14 cellular contexts compared by ENCODE assay signal in the genomic region with DNA sequence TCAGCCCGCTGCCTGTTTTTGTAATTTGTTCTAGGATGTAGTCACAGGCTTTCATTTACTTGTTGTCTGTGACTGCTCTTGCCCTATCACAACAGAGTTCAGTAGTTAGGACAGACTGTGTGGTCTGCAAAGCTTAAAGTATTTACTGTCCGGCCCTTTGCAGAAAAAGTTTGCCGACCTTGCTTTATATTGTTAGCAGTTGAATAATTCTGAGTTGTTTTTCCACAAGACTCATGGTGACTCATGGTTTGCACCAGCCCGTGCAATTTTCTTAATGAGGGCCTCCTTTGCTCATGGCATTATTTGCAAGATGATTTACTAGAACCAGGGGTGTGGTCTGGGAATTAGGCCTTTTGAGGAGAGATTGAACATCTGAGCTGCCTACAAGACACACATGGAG.
DNase-seq lines count a peak whose midpoint lies in the region; TF ChIP-seq lines count a peak whose summit lies in the region.
"Had no signal": no experiment of that assay in that cellular context is flagged by ENCODE, and none has a peak within 500 bp of the region (broad histone marks: within the 10 kb centered on the region; RNA-seq: fewer than 3 reads in every experiment).

No MANE protein-coding gene starts in this region.

- H3K79me2 ChIP-seq in smooth muscle cell (ENCODE audit: low read depth) = no peaks in the 10 kb centered on the region

- H3K27me3 ChIP-seq in smooth muscle cell (ENCODE audit: low read depth) (no peaks in the 10 kb centered on the region), testis (no peaks in the 10 kb centered on the region)
- H3K27me3 ChIP-seq: sigmoid colon had no signal

- no peak overlapping the region for H3K9ac ChIP-seq in smooth muscle cell (ENCODE audit: low read depth)

- intact Hi-C loops in testis (cut with DNase I; ENCODE audit: low total_unique reads) = no loop called here

- H3K9me3 ChIP-seq in smooth muscle cell (replicated peaks; ENCODE audit: low read depth) (no peaks in the 10 kb centered on the region), testis (no peaks in the 10 kb centered on the region)
- H3K9me3 ChIP-seq: sigmoid colon had no signal

- H3K4me2 ChIP-seq in smooth muscle cell = peak overlapping the region; percentile 56
- H3K4me2 ChIP-seq: GM23338 had no signal

- DNase-seq in NCI-H1417 (lab: John Stamatoyannopoulos, UW) = peak in 2 of 3 experiments; percentile 15 to 44
- no peak for DNase-seq in NCI-H1417 treated with DMSO at 0.1 percent for 48 hours (lab: John Stamatoyannopoulos, UW)
- peak; percentile 87 for DNase-seq in RPMI7951 (ENCODE audit: low read depth)
- peak; percentile 81 for DNase-seq in epithelial cell of proximal tubule (ENCODE audit: low read depth)
- DNase-seq in smooth muscle cell (lab: John Stamatoyannopoulos, UW; ENCODE audit: unreplicated experiment) = no peak
- no peak for DNase-seq in activated T-cell treated with anti-CD3 and anti-CD28 coated beads, Interleukin-2, amount 50 U/mL, for 1 hour
- no peak for DNase-seq in testis
- DNase-seq in NCI-H345 (lab: John Stamatoyannopoulos, UW) = no peak
- DNase-seq: activated naive CD8-positive, alpha-beta T cell treated with anti-CD3 and anti-CD28 coated beads, Interleukin-2, amount 50 U/mL, for 24 hours; GF-D8; KG1; NCI-H2171; sigmoid colon had no signal

- no peak for TF ChIP-seq POLR2A in testis (IDR thresholded peaks at IDR 0.05)

- H4K20me1 ChIP-seq in smooth muscle cell (ENCODE audit: low read depth) = no peaks in the 10 kb centered on the region

- 9% methylated on average over 4 of the region's 4 CpGs for WGBS in smooth muscle cell (ENCODE audit: low lambda C conversion rate)
- WGBS in testis, 2 donors = 64 to 81% methylated on average over 4 of the region's 4 CpGs

- TF ChIP-seq CTCF in epithelial cell of proximal tubule (conservative IDR thresholded peaks at IDR 0.05; ENCODE audit: low read depth, low read length) (no peak), smooth muscle cell (IDR thresholded peaks at IDR 0.05; ENCODE audit: borderline replicate concordance, insufficient read depth, poor library complexity, severe bottlenecking) (no peak), testis (IDR thresholded peaks at IDR 0.05) (no peak)

- H3K36me3 ChIP-seq in smooth muscle cell (ENCODE audit: low read depth) (no peaks in the 10 kb centered on the region), testis (ENCODE audit: low read depth, missing control alignments) (no peaks in the 10 kb centered on the region)
- H3K36me3 ChIP-seq: sigmoid colon had no signal

- H2AFZ ChIP-seq in smooth muscle cell (ENCODE audit: low read depth) = no peak overlapping the region
- H2AFZ ChIP-seq: GM23338 had no signal

- H3K27ac ChIP-seq in smooth muscle cell (ENCODE audit: low read depth) (peak overlapping the region; percentile 60), testis (no peak overlapping the region)
- H3K27ac ChIP-seq: sigmoid colon had no signal

- H3K4me1 ChIP-seq in smooth muscle cell (ENCODE audit: low read depth) (peaks cover 21% of the 10 kb centered on the region), testis (peaks cover 8% of the 10 kb centered on the region)
- H3K4me1 ChIP-seq: sigmoid colon had no signal

- no peaks in the 10 kb centered on the region for H3F3A ChIP-seq in smooth muscle cell (ENCODE audit: low read depth)

- H3K4me3 ChIP-seq in epithelial cell of proximal tubule (ENCODE audit: low read depth, low read length) (no peak overlapping the region), smooth muscle cell (no peak overlapping the region), testis (no peak overlapping the region)
- H3K4me3 ChIP-seq: GM23338, sigmoid colon had no signal

Comparison
In these comparisons a context has a peak if more than half of its experiments do, and no peak if none do; other contexts are left out.
1. DNase-seq: peak in NCI-H1417 (2 of 3), RPMI7951 (single experiment) and epithelial cell of proximal tubule (single experiment); none in NCI-H1417 treated with DMSO at 0.1 percent for 48 hours (single experiment), smooth muscle cell (single experiment), activated T-cell treated with anti-CD3 and anti-CD28 coated beads, Interleukin-2, amount 50 U/mL, for 1 hour (single experiment), testis (single experiment) and NCI-H345 (single experiment).